8 cellular contexts compared by ENCODE assay signal in the genomic region with DNA sequence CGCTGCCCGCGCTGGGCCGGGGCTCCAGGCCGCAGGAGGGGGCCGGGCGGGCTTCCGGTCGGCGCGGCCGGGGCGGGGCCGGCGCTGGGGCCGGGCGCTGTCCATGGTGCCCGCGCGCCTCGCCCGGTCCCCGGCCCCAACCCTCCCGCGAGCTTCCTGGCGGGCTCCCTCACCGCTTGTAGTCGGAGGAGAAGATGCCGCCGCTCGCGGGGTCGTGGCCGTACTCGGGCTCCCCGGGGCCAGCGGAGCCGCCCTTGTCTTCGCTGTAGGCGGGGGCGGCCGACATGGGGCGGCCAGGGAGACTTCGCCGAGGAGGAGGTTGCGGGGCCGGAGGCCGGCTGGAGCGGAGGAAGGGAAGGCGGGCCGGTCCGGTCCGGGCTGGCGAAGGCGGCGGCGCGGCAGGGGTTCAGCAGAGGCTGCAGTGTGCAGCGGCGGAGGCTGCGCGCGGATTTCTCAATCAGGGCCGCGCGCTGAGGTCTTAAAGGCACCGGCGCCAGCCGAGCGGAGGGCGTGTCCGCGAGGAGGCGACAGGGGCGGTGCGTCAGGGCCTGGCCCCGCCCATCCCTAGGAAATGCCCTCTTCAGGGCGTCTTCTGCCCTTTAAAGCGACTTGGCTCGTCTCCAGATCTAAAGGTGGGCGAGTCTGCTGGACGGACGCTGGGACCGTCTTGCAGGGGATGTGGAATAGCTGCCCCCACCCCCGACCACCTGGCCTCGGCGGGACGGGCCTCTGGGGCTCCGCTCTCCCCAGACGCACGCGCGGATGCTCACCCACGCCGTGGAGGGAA. TPM values are rescaled to one million over a fixed set of nuclear protein-coding genes. Genes with fewer than 3 reads are reported as not detected.
DNase-seq lines count a peak whose midpoint lies in the region; ATAC-seq and TF ChIP-seq lines count a peak whose summit lies in the region.

A gene with protein sequence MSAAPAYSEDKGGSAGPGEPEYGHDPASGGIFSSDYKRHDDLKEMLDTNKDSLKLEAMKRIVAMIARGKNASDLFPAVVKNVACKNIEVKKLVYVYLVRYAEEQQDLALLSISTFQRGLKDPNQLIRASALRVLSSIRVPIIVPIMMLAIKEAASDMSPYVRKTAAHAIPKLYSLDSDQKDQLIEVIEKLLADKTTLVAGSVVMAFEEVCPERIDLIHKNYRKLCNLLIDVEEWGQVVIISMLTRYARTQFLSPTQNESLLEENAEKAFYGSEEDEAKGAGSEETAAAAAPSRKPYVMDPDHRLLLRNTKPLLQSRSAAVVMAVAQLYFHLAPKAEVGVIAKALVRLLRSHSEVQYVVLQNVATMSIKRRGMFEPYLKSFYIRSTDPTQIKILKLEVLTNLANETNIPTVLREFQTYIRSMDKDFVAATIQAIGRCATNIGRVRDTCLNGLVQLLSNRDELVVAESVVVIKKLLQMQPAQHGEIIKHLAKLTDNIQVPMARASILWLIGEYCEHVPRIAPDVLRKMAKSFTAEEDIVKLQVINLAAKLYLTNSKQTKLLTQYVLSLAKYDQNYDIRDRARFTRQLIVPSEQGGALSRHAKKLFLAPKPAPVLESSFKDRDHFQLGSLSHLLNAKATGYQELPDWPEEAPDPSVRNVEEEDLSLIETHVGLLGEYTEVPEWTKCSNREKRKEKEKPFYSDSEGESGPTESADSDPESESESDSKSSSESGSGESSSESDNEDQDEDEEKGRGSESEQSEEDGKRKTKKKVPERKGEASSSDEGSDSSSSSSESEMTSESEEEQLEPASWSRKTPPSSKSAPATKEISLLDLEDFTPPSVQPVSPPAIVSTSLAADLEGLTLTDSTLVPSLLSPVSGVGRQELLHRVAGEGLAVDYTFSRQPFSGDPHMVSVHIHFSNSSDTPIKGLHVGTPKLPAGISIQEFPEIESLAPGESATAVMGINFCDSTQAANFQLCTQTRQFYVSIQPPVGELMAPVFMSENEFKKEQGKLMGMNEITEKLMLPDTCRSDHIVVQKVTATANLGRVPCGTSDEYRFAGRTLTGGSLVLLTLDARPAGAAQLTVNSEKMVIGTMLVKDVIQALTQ (minus strand): TSS at position 455 of the 787 bp plus-strand sequence. CDS start 169 bp downstream, at position 286.

- peak; percentile 90 for ATAC-seq in GM21737 (IDR thresholded peaks at IDR 0.05; ENCODE audit: unreplicated experiment)
- ATAC-seq in RWPE2 (ENCODE audit: low read depth), result peak; percentile 92
- peak; percentile 95 for ATAC-seq in stimulated activated naive CD8-positive, alpha-beta T cell treated with anti-CD3 and anti-CD28 coated beads, Interleukin-15, amount 100 ng/mL, for 72 hours

- peaks cover 4% of the 10 kb centered on the region for H3K4me1 Mint-ChIP-seq in neural progenitor cell
- H3K4me1 Mint-ChIP-seq in stimulated activated naive CD8-positive, alpha-beta T cell treated with anti-CD3 and anti-CD28 coated beads, Interleukin-15, amount 100 ng/mL, for 72 hours, result no peaks in the 10 kb centered on the region

- H3K4me3 Mint-ChIP-seq in neural progenitor cell, result peak within 1 kb of the TSS; percentile 82
- H3K4me3 Mint-ChIP-seq in stimulated activated naive CD8-positive, alpha-beta T cell treated with anti-CD3 and anti-CD28 coated beads, Interleukin-15, amount 100 ng/mL, for 72 hours, result peak within 1 kb of the TSS; percentile 68 to 69

- DNase-seq in DMS114 treated with DMSO at 0.1 percent for 48 hours (lab: John Stamatoyannopoulos, UW; ENCODE audit: unreplicated experiment) (peak; percentile 75), KG1 (lab: John Stamatoyannopoulos, UW) (peak; percentile 2), RWPE2 (ENCODE audit: low spot score) (peak; percentile 87), fibroblast of villous mesenchyme (ENCODE audit: low read depth) (peak; percentile 68), neural progenitor cell (ENCODE audit: low spot score) (peak; percentile 94)
- peak; percentile 55 for DNase-seq in activated effector memory CD4-positive, alpha-beta T cell treated with Interleukin-2 at 50 U/mL for 16 hours
- peak; percentile 73 to 75 for DNase-seq in stimulated activated naive CD8-positive, alpha-beta T cell treated with anti-CD3 and anti-CD28 coated beads, Interleukin-15, amount 100 ng/mL, for 72 hours

- H3K9ac ChIP-seq in neural progenitor cell, result no peak within 1 kb of the TSS

- H3K36me3 ChIP-seq in RWPE2 (ENCODE audit: low read depth), result no peaks in the 10 kb centered on the region
- H3K36me3 ChIP-seq in neural progenitor cell, result no peaks in the 10 kb centered on the region

- H3K79me2 ChIP-seq in neural progenitor cell (ENCODE audit: low read depth), result no peaks in the 10 kb centered on the region

- TF ChIP-seq CTCF in RWPE2 (IDR thresholded peaks at IDR 0.05; ENCODE audit: poor library complexity, severe bottlenecking) (no peak), fibroblast of villous mesenchyme (IDR thresholded peaks at IDR 0.05; ENCODE audit: insufficient read depth, low read depth, low read length) (no peak), neural progenitor cell (IDR thresholded peaks at IDR 0.05) (no peak)

- H3K4me3 ChIP-seq in RWPE2 (ENCODE audit: severe bottlenecking) (peak within 1 kb of the TSS; percentile 62), fibroblast of villous mesenchyme (ENCODE audit: low read depth, low read length) (peak within 1 kb of the TSS; percentile 71), neural progenitor cell (peak within 1 kb of the TSS; percentile 98)

- H3K36me3 Mint-ChIP-seq in neural progenitor cell, result no peaks in the 10 kb centered on the region

- H4K20me1 ChIP-seq in neural progenitor cell (ENCODE audit: low read depth), result peaks cover 6% of the 10 kb centered on the region

- no peaks in the 10 kb centered on the region for H3K9me3 Mint-ChIP-seq in neural progenitor cell
- no peaks in the 10 kb centered on the region for H3K9me3 Mint-ChIP-seq in stimulated activated naive CD8-positive, alpha-beta T cell treated with anti-CD3 and anti-CD28 coated beads, Interleukin-15, amount 100 ng/mL, for 72 hours

- H3K4me2 ChIP-seq in neural progenitor cell, result peak within 1 kb of the TSS; percentile 100

- H3K27ac Mint-ChIP-seq in neural progenitor cell, result no peak within 1 kb of the TSS
- no peak within 1 kb of the TSS for H3K27ac Mint-ChIP-seq in stimulated activated naive CD8-positive, alpha-beta T cell treated with anti-CD3 and anti-CD28 coated beads, Interleukin-15, amount 100 ng/mL, for 72 hours

- no peaks in the 10 kb centered on the region for H3K27me3 ChIP-seq in RWPE2 (ENCODE audit: insufficient read depth, poor library complexity, severe bottlenecking)
- peaks cover 33% of the 10 kb centered on the region for H3K27me3 ChIP-seq in neural progenitor cell

- H3K9me3 ChIP-seq in RWPE2 (ENCODE audit: severe bottlenecking), result no peaks in the 10 kb centered on the region
- no peaks in the 10 kb centered on the region for H3K9me3 ChIP-seq in neural progenitor cell (ENCODE audit: low read depth)

- H3K4me1 ChIP-seq in RWPE2 (ENCODE audit: insufficient read depth, poor library complexity, severe bottlenecking) (no peaks in the 10 kb centered on the region), neural progenitor cell (peaks cover 6% of the 10 kb centered on the region)

- peaks cover 9% of the 10 kb centered on the region for H3F3A ChIP-seq in neural progenitor cell (ENCODE audit: low read depth)

- peak within 1 kb of the TSS; percentile 99 for H2AFZ ChIP-seq in neural progenitor cell (replicated peaks)

- H3K27ac ChIP-seq in RWPE2 (ENCODE audit: poor library complexity, severe bottlenecking) (peak within 1 kb of the TSS; percentile 3), neural progenitor cell (no peak within 1 kb of the TSS)

- peaks cover 5% of the 10 kb centered on the region for H3K27me3 Mint-ChIP-seq in neural progenitor cell (ENCODE audit: insufficient read depth, low read depth)
- peaks cover 31% of the 10 kb centered on the region for H3K27me3 Mint-ChIP-seq in stimulated activated naive CD8-positive, alpha-beta T cell treated with anti-CD3 and anti-CD28 coated beads, Interleukin-15, amount 100 ng/mL, for 72 hours

RNA-seq across cellular contexts. Expression of the gene that starts here (rescaled TPM):
- total RNA-seq in fibroblast of villous mesenchyme (0.43 and 0.64 TPM in 2 replicates), neural progenitor cell (ENCODE audit: low replicate concordance) (0.97 and 1.7 TPM in 2 replicates)

Comparison
In these comparisons a context has a peak if more than half of its experiments do, and no peak if none do; other contexts are left out.
1. Peak in DNase-seq and H3K4me3 ChIP-seq in fibroblast of villous mesenchyme; RNA of the gene not detected or under 1 TPM.
2. DNase-seq: peak in every context shown above with its lines; median percentile 94 in neural progenitor cell; 87 in RWPE2; 75 in DMS114 treated with DMSO at 0.1 percent for 48 hours; 74 in stimulated activated naive CD8-positive, alpha-beta T cell treated with anti-CD3 and anti-CD28 coated beads, Interleukin-15, amount 100 ng/mL, for 72 hours; 68 in fibroblast of villous mesenchyme; 55 in activated effector memory CD4-positive, alpha-beta T cell treated with Interleukin-2 at 50 U/mL for 16 hours; 2 in KG1.